In genomic region chr7:28700084-28700483, GRCh38 we compare ENCODE assay signal across 21 cellular contexts.
DNase-seq lines count a peak whose midpoint lies in the region; ATAC-seq and TF ChIP-seq lines count a peak whose summit lies in the region.
"Had no signal": no experiment of that assay in that cellular context is flagged by ENCODE, and none has a peak within 500 bp of the region (broad histone marks: within the 10 kb centered on the region; RNA-seq: fewer than 3 reads in every experiment).

No MANE protein-coding gene starts in this region.

- no peaks in the 10 kb centered on the region for H3K36me3 ChIP-seq in stomach
- H3K36me3 ChIP-seq: SJSA1, upper lobe of right lung had no signal

- no peak for TF ChIP-seq CTCF in stomach (IDR thresholded peaks at IDR 0.05)

- H3K9me3 ChIP-seq in stomach = no peaks in the 10 kb centered on the region
- H3K9me3 ChIP-seq: SJSA1, upper lobe of right lung had no signal

- peaks cover 0 to 11% (median 4%) of the 10 kb centered on the region in 4 donors for H3K4me1 ChIP-seq in stomach

- intact Hi-C loops in stomach (cut with DNase I; ENCODE audit: low total_unique reads) = no loop called here

- DNase-seq in DMS 273 (lab: John Stamatoyannopoulos, UW; ENCODE audit: unreplicated experiment) (peak; percentile 37), DMS 273 treated with DMSO at 0.1 percent for 48 hours (lab: John Stamatoyannopoulos, UW) (no peak), NCI-H69 (lab: John Stamatoyannopoulos, UW) (peak; percentile 50), left kidney (ENCODE audit: low read depth, low spot score) (peak; percentile 77), stomach (no peak), HuH-7.5 (ENCODE audit: low spot score) (no peak)
- DNase-seq: activated CD4-positive, alpha-beta memory T cell treated with anti-CD3 and anti-CD28 coated beads for 36 hours; activated gamma-delta T cell treated with Interleukin-2 at 50 U/mL for 16 hours; AML-193; foreskin melanocyte; H9; stimulated activated CD4-positive, alpha-beta T cell treated with anti-CD3 and anti-CD28 coated beads, Interleukin-4, amount 100 ng/mL, for 1 hour; stimulated activated naive CD8-positive, alpha-beta T cell treated with anti-CD3 and anti-CD28 coated beads, Interleukin-15, amount 100 ng/mL, for 72 hours; T-helper 2 cell; upper lobe of right lung had no signal

- WGBS in stomach, 5 donors = 68 to 75% (median 71%) methylated on average over 8 of the region's 8 CpGs

- H3K27ac ChIP-seq in temporal lobe (ENCODE audit: low read depth, low read length) = peak overlapping the region; percentile 20
- no peak overlapping the region for H3K27ac ChIP-seq in stomach
- H3K27ac ChIP-seq: 22Rv1, SJSA1, upper lobe of right lung, VCaP had no signal

- no peak overlapping the region for H3K4me3 ChIP-seq in stomach
- H3K4me3 ChIP-seq: SJSA1, smooth muscle cell, upper lobe of right lung had no signal

- no peak for TF ChIP-seq POLR2A in stomach (IDR thresholded peaks at IDR 0.05)

- no peak for ATAC-seq in HG03196 (IDR thresholded peaks at IDR 0.05; ENCODE audit: unreplicated experiment)
- ATAC-seq: stimulated activated naive CD8-positive, alpha-beta T cell treated with anti-CD3 and anti-CD28 coated beads, Interleukin-15, amount 100 ng/mL, for 72 hours; upper lobe of right lung had no signal

- TF ChIP-seq EP300 in stomach (IDR thresholded peaks at IDR 0.05) = no peak

- no peaks in the 10 kb centered on the region for H3K27me3 ChIP-seq in stomach
- H3K27me3 ChIP-seq: SJSA1, upper lobe of right lung had no signal

Comparison
In these comparisons a context has a peak if more than half of its experiments do, and no peak if none do; other contexts are left out.
1. DNase-seq: peak in DMS 273 (single experiment), NCI-H69 (single experiment) and left kidney (single experiment); none in DMS 273 treated with DMSO at 0.1 percent for 48 hours (single experiment), stomach (single experiment) and HuH-7.5 (single experiment).